8 cellular contexts compared by ENCODE assay signal in genomic region chr16:26547681-26548080, GRCh38.
"Had no signal": no experiment of that assay in that cellular context is flagged by ENCODE, and none has a peak within 500 bp of the region (broad histone marks: within the 10 kb centered on the region; RNA-seq: fewer than 3 reads in every experiment).

No MANE protein-coding gene starts in this region.

- FAIRE-seq: G401.6, GM12878, GM12891, GM12892, GM18507, GM19239 had no signal

- ATAC-seq: GM12878 had no signal

- DNase-seq: GDM1, GF-D8 had no signal

- H3K4me3 ChIP-seq: GM12878 had no signal
